In genomic region chr19:1491849-1492170, GRCh38 we compare ENCODE assay signal across 12 cellular contexts. TPM values are rescaled to one million over a fixed set of nuclear protein-coding genes. Genes with fewer than 3 reads are reported as not detected.
DNase-seq lines count a peak whose midpoint lies in the region; ATAC-seq, FAIRE-seq and TF ChIP-seq lines count a peak whose summit lies in the region.
"Had no signal": no experiment of that assay in that cellular context is flagged by ENCODE, and none has a peak within 500 bp of the region (broad histone marks: within the 10 kb centered on the region; RNA-seq: fewer than 3 reads in every experiment).

No MANE protein-coding gene starts in this region.

- DNase-seq in bronchial epithelial cell (ENCODE audit: low read depth) (no peak), NCI-H2196 treated with DMSO at 0.1 percent for 48 hours (lab: John Stamatoyannopoulos, UW; ENCODE audit: unreplicated experiment) (no peak), NK-92 (lab: John Stamatoyannopoulos, UW; ENCODE audit: unreplicated experiment) (no peak)
- DNase-seq in naive thymus-derived CD4-positive, alpha-beta T cell, result no peak
- DNase-seq in NK-92 treated with Interleukin-12 subunit alpha and Interleukin-12 subunit beta, amount 100 ng/mL, for 24 hours (lab: John Stamatoyannopoulos, UW), result no peak
- DNase-seq: activated CD4-positive, alpha-beta T cell treated with anti-CD3 and anti-CD28 coated beads for 4 hours; DMS79; effector CD4-positive, alpha-beta T cell; stimulated activated CD4-positive, alpha-beta T cell treated with anti-CD3 and anti-CD28 coated beads, Interleukin-2, amount 100 ng/mL, for 48 hours had no signal

- TF ChIP-seq CTCF in bronchial epithelial cell (IDR thresholded peaks at IDR 0.05; ENCODE audit: insufficient read depth, low read length, severe bottlenecking), result no peak

- peak overlapping the region; percentile 62 to 84 (median 80) for H3K4me3 Mint-ChIP-seq in naive thymus-derived CD4-positive, alpha-beta T cell

- H3K4me3 ChIP-seq in BLaER1, result peak overlapping the region; percentile 65
- H3K4me3 ChIP-seq in HUES48 (ENCODE audit: low read depth, low read length), result peak overlapping the region; percentile 72; the same call in 1 of the 2 replicates
- H3K4me3 ChIP-seq in bronchial epithelial cell (ENCODE audit: low read depth, low read length), result peak overlapping the region; percentile 63
- no peak overlapping the region for H3K4me3 ChIP-seq in naive thymus-derived CD4-positive, alpha-beta T cell (ENCODE audit: low read length)

- H3K9me3 Mint-ChIP-seq in naive thymus-derived CD4-positive, alpha-beta T cell, result peaks cover 0 to 2% (median 0%) of the 10 kb centered on the region in 11 donors

- H3K27ac ChIP-seq in BLaER1 (no peak overlapping the region), HUES48 (ENCODE audit: low read depth, low read length) (no peak overlapping the region)
- no peak overlapping the region for H3K27ac ChIP-seq in naive thymus-derived CD4-positive, alpha-beta T cell (ENCODE audit: low read depth, low read length)

- H3K27ac Mint-ChIP-seq in naive thymus-derived CD4-positive, alpha-beta T cell, result peak overlapping the region in 6 of 9 donors; percentile 7 to 68 (median 36)

- H3K4me2 ChIP-seq in BLaER1, result peak overlapping the region; percentile 96

- peaks cover 3% of the 10 kb centered on the region; the same call in 1 of the 2 replicates for H3K27me3 ChIP-seq in BLaER1
- peaks cover 10% of the 10 kb centered on the region for H3K27me3 ChIP-seq in HUES48 (ENCODE audit: control insufficient read depth, insufficient read depth, low read length)
- H3K27me3 ChIP-seq in bronchial epithelial cell (ENCODE audit: control insufficient read depth, insufficient read depth, low read length), result no peaks in the 10 kb centered on the region
- H3K27me3 ChIP-seq in naive thymus-derived CD4-positive, alpha-beta T cell (ENCODE audit: control insufficient read depth in 2 of 2, insufficient read depth in 2 of 2, low read length in 2 of 2), result no peaks in the 10 kb centered on the region

- H3K36me3 ChIP-seq in BLaER1, result 0 out of 2 replicates have a peak, but pooled peaks cover 2% of the 10 kb centered on the region
- H3K36me3 ChIP-seq in HUES48 (ENCODE audit: control insufficient read depth, insufficient read depth, low read length), result no peaks in the 10 kb centered on the region
- no peaks in the 10 kb centered on the region for H3K36me3 ChIP-seq in bronchial epithelial cell (ENCODE audit: control insufficient read depth, insufficient read depth, low read length)
- no peaks in the 10 kb centered on the region for H3K36me3 ChIP-seq in naive thymus-derived CD4-positive, alpha-beta T cell (ENCODE audit: control insufficient read depth in 2 of 3, insufficient read depth in 3 of 3, low read length in 3 of 3)

- H3K36me3 Mint-ChIP-seq in naive thymus-derived CD4-positive, alpha-beta T cell, result no peaks in the 10 kb centered on the region

- H3K9ac ChIP-seq in BLaER1, result no peak overlapping the region
- H3K9ac ChIP-seq in HUES48 (ENCODE audit: low read depth, low read length), result no peak overlapping the region

- peaks cover 0 to 14% (median 0%) of the 10 kb centered on the region in 5 donors for H3K27me3 Mint-ChIP-seq in naive thymus-derived CD4-positive, alpha-beta T cell

- intact Hi-C loops in naive thymus-derived CD4-positive, alpha-beta T cell (cut with micrococcal nuclease), result loop anchor here (2.0 to 5.0 kb wide), 3 partner anchors 21 to 243 kb away; partner anchors contain the start of genes ADAMTSL5 (in 1 of the 2), MIDN (in 1 of the 2) and UQCR11 (in 1 of the 2)

- peaks cover 7 to 17% (median 15%) of the 10 kb centered on the region in 7 donors for H3K4me1 Mint-ChIP-seq in naive thymus-derived CD4-positive, alpha-beta T cell

- POLR2A ChIA-PET in naive thymus-derived CD4-positive, alpha-beta T cell (lab: Charles Lee), result interaction anchor here (0.8 kb wide), 1 partner anchor 83 kb away, joined by 3 read pairs; no protein-coding TSS in a partner anchor

- CTCF ChIA-PET in naive thymus-derived CD4-positive, alpha-beta T cell (lab: Charles Lee), result interaction anchor here (1.0 kb wide), 1 partner anchor 14 kb away, joined by 3 read pairs; no protein-coding TSS in a partner anchor

- FAIRE-seq in bronchial epithelial cell (lab: Jason Lieb, UNC), result no peak

- H3K9me3 ChIP-seq in BLaER1, result no peaks in the 10 kb centered on the region
- no peaks in the 10 kb centered on the region for H3K9me3 ChIP-seq in HUES48 (ENCODE audit: control insufficient read depth, insufficient read depth, low read length)
- H3K9me3 ChIP-seq in naive thymus-derived CD4-positive, alpha-beta T cell (ENCODE audit: control insufficient read depth in 2 of 3, low read length in 3 of 3), result no peaks in the 10 kb centered on the region

- H4K20me1 ChIP-seq in BLaER1, result peaks cover 14% of the 10 kb centered on the region

- H3K4me1 ChIP-seq in BLaER1, result peaks cover 42% of the 10 kb centered on the region
- no peaks in the 10 kb centered on the region for H3K4me1 ChIP-seq in HUES48 (ENCODE audit: control insufficient read depth, insufficient read depth, low read length)
- H3K4me1 ChIP-seq in naive thymus-derived CD4-positive, alpha-beta T cell (ENCODE audit: control insufficient read depth in 2 of 2, insufficient read depth in 2 of 2, low read length in 2 of 2), result peaks cover 9 to 10% of the 10 kb centered on the region in 2 donors

- ATAC-seq in naive thymus-derived CD4-positive, alpha-beta T cell, result no peak
- no peak for ATAC-seq in HG02610 (IDR thresholded peaks at IDR 0.05; ENCODE audit: unreplicated experiment)

RNA-seq across cellular contexts. Expression of gene REEP6, which starts 0.8 kb away (rescaled TPM):
- total RNA-seq in bronchial epithelial cell, result 2.1 and 3.6 TPM in 2 replicates
- 1 to 10 TPM; 1.6 to 5.3 (median 4.4) TPM for total RNA-seq in naive thymus-derived CD4-positive, alpha-beta T cell
- polyA plus RNA-seq in naive thymus-derived CD4-positive, alpha-beta T cell, result 1 to 10 TPM; 5.6 to 7.2 TPM

RNA-seq across cellular contexts. Expression of gene PCSK4, which starts 1.7 kb away (rescaled TPM):
- total RNA-seq in bronchial epithelial cell, result 0.53 and 1.7 TPM in 2 replicates
- 10 to 100 TPM in 1 of 5 experiments, 1 to 10 TPM in 3, under 1 TPM in 1; 0.87 to 10.8 (median 7.8) TPM for total RNA-seq in naive thymus-derived CD4-positive, alpha-beta T cell
- polyA plus RNA-seq in naive thymus-derived CD4-positive, alpha-beta T cell, result under 1 TPM; 0.64 to 0.72 TPM

RNA-seq across cellular contexts. Expression of gene C19orf25, which starts 12.8 kb away (rescaled TPM):
- 24.7 and 33.3 TPM in 2 replicates for total RNA-seq in bronchial epithelial cell
- total RNA-seq in naive thymus-derived CD4-positive, alpha-beta T cell, result 10 to 100 TPM; 24.2 to 64.5 (median 44.6) TPM
- 10 to 100 TPM; 43.6 to 69.8 TPM for polyA plus RNA-seq in naive thymus-derived CD4-positive, alpha-beta T cell

RNA-seq across cellular contexts. Expression of gene ADAMTSL5, which starts 21.0 kb away (rescaled TPM):
- total RNA-seq in bronchial epithelial cell, result 1.8 and 3.6 TPM in 2 replicates
- 1 to 10 TPM; 3.6 to 9.9 (median 6.0) TPM for total RNA-seq in naive thymus-derived CD4-positive, alpha-beta T cell
- 1 to 10 TPM; 4.3 to 4.8 TPM for polyA plus RNA-seq in naive thymus-derived CD4-positive, alpha-beta T cell

RNA-seq across cellular contexts. Expression of gene PLK5, which starts 32.1 kb away (rescaled TPM):
- total RNA-seq in bronchial epithelial cell, result not detected in 2 replicates
- total RNA-seq in naive thymus-derived CD4-positive, alpha-beta T cell, result not detected
- polyA plus RNA-seq in naive thymus-derived CD4-positive, alpha-beta T cell, result not detected
